Comparison of ENCODE assay signal across 34 cellular contexts in the genomic region with DNA sequence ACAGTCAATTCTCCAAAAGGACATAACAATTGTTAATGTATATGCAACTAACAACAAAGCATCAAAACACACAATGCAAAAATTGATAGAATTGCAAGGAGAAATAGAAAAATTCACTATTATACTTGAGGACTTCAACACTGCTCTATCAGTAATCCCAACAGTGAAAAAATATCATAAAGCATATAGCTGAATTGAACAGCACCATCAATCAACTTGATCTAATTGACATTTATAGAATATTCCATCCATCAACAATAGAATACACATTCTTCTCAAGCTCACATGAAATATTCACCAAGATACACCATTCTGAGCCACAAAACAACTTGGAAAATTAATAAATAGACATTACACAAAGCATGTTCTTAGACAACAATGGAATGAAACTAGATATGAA.
"Had no signal": no experiment of that assay in that cellular context is flagged by ENCODE, and none has a peak within 500 bp of the region (broad histone marks: within the 10 kb centered on the region; RNA-seq: fewer than 3 reads in every experiment).

No MANE protein-coding gene starts in this region.

- DNase-seq: Karpas-422, Kasumi-1, MG63, MM.1S, MV-4-11, NCI-H1048, NCI-H1092, NCI-H1092 treated with DMSO at 0.1 percent for 48 hours, NCI-H1105, NCI-H1105 treated with DMSO at 0.1 percent for 48 hours, NCI-H1417, NCI-H1417 treated with DMSO at 0.1 percent for 48 hours, NCI-H1436, NCI-H1436 treated with DMSO at 0.1 percent for 48 hours, NCI-H146, NCI-H1694, NCI-H1694 treated with DMSO at 0.1 percent for 48 hours, NCI-H187, NCI-H187 treated with DMSO at 0.1 percent for 48 hours, NCI-H1930, NCI-H2029, NCI-H2029 treated with DMSO at 0.1 percent for 48 hours, NCI-H2081, NCI-H2081 treated with DMSO at 0.1 percent for 48 hours, NCI-H2107, NCI-H2171, NCI-H2171 treated with DMSO at 0.1 percent for 48 hours, NCI-H2227 treated with DMSO at 0.1 percent for 48 hours, NCI-H226, NCI-H345, NCI-H446, NCI-H446 treated with DMSO at 0.1 percent for 48 hours, NCI-H510A, NCI-H510A treated with DMSO at 0.1 percent for 48 hours had no signal

- H3K4me3 ChIP-seq: MG63 had no signal

- H3K36me3 ChIP-seq: MG63 had no signal

- H3K9me3 ChIP-seq: MG63 had no signal

- H3K27me3 ChIP-seq: MG63 had no signal
